6 cellular contexts compared by ENCODE assay signal in the genomic region with DNA sequence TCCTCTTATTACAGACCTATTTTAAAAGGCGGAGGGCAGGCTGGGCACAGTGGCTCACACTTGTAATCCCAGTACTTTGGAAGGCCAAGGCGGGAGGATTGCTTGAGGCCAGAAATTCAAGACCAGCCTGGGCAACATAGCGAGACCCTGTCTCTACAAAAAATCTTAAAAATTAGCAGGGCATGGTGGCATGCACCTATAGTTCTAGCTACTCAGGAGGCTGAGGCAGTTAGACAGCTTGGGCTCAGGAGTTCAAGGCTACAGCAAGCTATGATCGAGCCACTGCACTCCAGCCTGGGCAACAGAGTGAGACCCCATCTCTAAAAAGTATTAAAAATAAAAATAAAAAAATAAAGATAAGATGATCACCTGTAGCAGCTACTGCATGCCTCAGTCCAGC. TPM values are rescaled to one million over a fixed set of nuclear protein-coding genes. Genes with fewer than 3 reads are reported as not detected.
DNase-seq lines count a peak whose midpoint lies in the region; ATAC-seq, FAIRE-seq and TF ChIP-seq lines count a peak whose summit lies in the region.
"Not testable (repeated sequence)": the region's sequence is repeated elsewhere in the genome, so short reads cannot be mapped to it uniquely, and the experiment has no call there.
"Had no signal": no experiment of that assay in that cellular context is flagged by ENCODE, and none has a peak within 500 bp of the region (broad histone marks: within the 10 kb centered on the region; RNA-seq: fewer than 3 reads in every experiment).

No MANE protein-coding gene starts in this region.

- not testable (repeated sequence) for TF ChIP-seq CTCF in HEK293 (tag by site-specific recombination; IDR thresholded peaks at IDR 0.05); K562 (IDR thresholded peaks at IDR 0.05 in 2 of 3, conservative IDR thresholded peaks at IDR 0.05 in 1 of 3; ENCODE audit: insufficient read depth in 2 of 3, low read depth in 1 of 3, low read length in 3 of 3); HepG2 (CRISPR knock-in tag; IDR thresholded peaks at IDR 0.05)

- H3K4me2 ChIP-seq in K562 (ENCODE audit: insufficient read depth, low read length) = not testable (repeated sequence)
- H3K4me2 ChIP-seq in HepG2 (ENCODE audit: low read depth, low read length) = peak overlapping the region; percentile 69

- BruUV-seq in K562 (replicated peaks; lab: Mats Ljungman, UMichigan); HepG2 (replicated peaks; lab: Mats Ljungman, UMichigan): not testable (repeated sequence)

- TF ChIP-seq RAD21 in K562 (CRISPR knock-in tag; conservative IDR thresholded peaks at IDR 0.05 in 1 of 2, IDR thresholded peaks at IDR 0.05 in 1 of 2); HepG2 (CRISPR knock-in tag; IDR thresholded peaks at IDR 0.05): not testable (repeated sequence)

- not testable (repeated sequence) for ATAC-seq in K562, HepG2

- H3K27me3 ChIP-seq in K562 (ENCODE audit: control insufficient read depth in 2 of 2, insufficient read depth in 2 of 2, low read length in 2 of 2); HepG2 (ENCODE audit: control insufficient read depth in 1 of 2, insufficient read depth in 2 of 2, low read length in 2 of 2): not testable (repeated sequence)

- not testable (repeated sequence) for H3K4me1 ChIP-seq in HEK293 (ENCODE audit: control insufficient read depth, insufficient read depth, low read length); K562 (replicated peaks in 1 of 2; ENCODE audit: control insufficient read depth in 2 of 2, insufficient read depth in 2 of 2, low read length in 2 of 2)
- H3K4me1 ChIP-seq in HepG2 (ENCODE audit: insufficient read depth, low read length) = peaks cover 48% of the 10 kb centered on the region

- POLR2A ChIA-PET in HEK293 (lab: Yijun Ruan, JAX) = not testable (repeated sequence)
- POLR2A ChIA-PET in K562 (lab: Yijun Ruan, JAX) = interaction anchor here (1.6 kb wide), 1 partner anchor 12 kb away, joined by 4 read pairs; no protein-coding TSS in a partner anchor
- POLR2A ChIA-PET in HepG2 (lab: Yijun Ruan, JAX) = interaction anchor here (2.9 to 3.6 kb wide), 2 partner anchors 13 kb away, joined by 25 to 34 read pairs; partner anchors contain the start of gene SERGEF

- H2AFZ ChIP-seq in K562 (ENCODE audit: low read depth, low read length); HepG2 (ENCODE audit: low read length): not testable (repeated sequence)

- WGBS in K562 (ENCODE audit: insufficient coverage, low coverage, missing lambda C conversion rate) = 91% methylated on average over 4 of the region's 4 CpGs
- WGBS in HepG2 (ENCODE audit: low lambda C conversion rate) = 75% methylated on average over 4 of the region's 4 CpGs

- not testable (repeated sequence) for H3K9me3 ChIP-seq in HEK293 (ENCODE audit: control insufficient read depth, insufficient read depth, low read depth, low read length); K562 (replicated peaks; ENCODE audit: control insufficient read depth, insufficient read depth, low read depth, low read length); HepG2 (ENCODE audit: low read length)

- not testable (repeated sequence) for H3K27ac ChIP-seq in HEK293 (ENCODE audit: extremely low read depth, low read depth, low read length); K562 (ENCODE audit: extremely low read depth, low read depth, low read length)
- H3K27ac ChIP-seq in HepG2 (ENCODE audit: extremely low read length, insufficient read depth, low read length) = peak overlapping the region; percentile 79

- H3K9ac ChIP-seq in K562 (ENCODE audit: insufficient read depth in 1 of 2, low read depth in 2 of 2, low read length in 2 of 2) = not testable (repeated sequence)
- H3K9ac ChIP-seq in HepG2 (ENCODE audit: insufficient read depth, low read depth, low read length) = 0 out of 2 replicates have a peak overlapping the region, but pooled peaks have one; percentile 21

- DNase-seq in K562 (ENCODE audit: extremely low read depth in 1 of 4, low spot score in 3 of 4); HepG2 (ENCODE audit: low spot score): not testable (repeated sequence)

- not testable (repeated sequence) for H3K79me2 ChIP-seq in K562 (ENCODE audit: control insufficient read depth, insufficient read depth, low read length); HepG2 (ENCODE audit: insufficient read depth, low read length)

- not testable (repeated sequence) for H3K9me1 ChIP-seq in K562 (ENCODE audit: control insufficient read depth, insufficient read depth, low read length)

- not testable (repeated sequence) for FAIRE-seq in K562 (lab: Jason Lieb, UNC); HepG2 (lab: Jason Lieb, UNC)

- H3K36me3 ChIP-seq in HEK293 (ENCODE audit: control insufficient read depth in 2 of 2, insufficient read depth in 1 of 2, low read length in 2 of 2) (peaks cover 4 to 88% of the 10 kb centered on the region in 2 experiments; a peak in 2 of 3 replicates), K562 (ENCODE audit: control insufficient read depth, insufficient read depth, low read length) (peaks cover 26% of the 10 kb centered on the region; the same call in 2 of the 3 replicates), HepG2 (replicated peaks in 1 of 2; ENCODE audit: control insufficient read depth in 1 of 2, insufficient read depth in 2 of 2, low read length in 2 of 2) (peaks cover 17 to 66% of the 10 kb centered on the region in 2 experiments)

- in situ Hi-C loops in K562 (cut with MboI); HepG2 (cut with HindIII; ENCODE audit: extremely low pct_ligation_motif_present, low pct_unique_long_range_greater_than_20kb): not testable (repeated sequence)

- CTCF ChIA-PET in HEK293 (lab: Yijun Ruan, JAX) = interaction anchor here (0.6 to 5.5 kb wide), 5 partner anchors 8 to 269 kb away, joined by 3 to 38 read pairs (median 7); no protein-coding TSS in a partner anchor
- CTCF ChIA-PET in K562 (lab: Yijun Ruan, JAX; ENCODE audit: low intra/inter-chr PET ratio); HepG2 (lab: Yijun Ruan, JAX; ENCODE audit: low intra/inter-chr PET ratio, low total read pairs): not testable (repeated sequence)

- H3K4me3 ChIP-seq in HEK293 (ENCODE audit: low read depth, low read length); K562: not testable (repeated sequence)
- H3K4me3 ChIP-seq in HepG2 (replicated peaks in 1 of 3; ENCODE audit: insufficient read depth in 1 of 3, low read depth in 2 of 3, low read length in 3 of 3) = peak overlapping the region in 1 of 3 experiments; percentile 21; a peak in 1 of 6 replicates

- not testable (repeated sequence) for TF ChIP-seq EP300 in K562 (IDR thresholded peaks at IDR 0.05; ENCODE audit: low read length); HepG2 (IDR thresholded peaks at IDR 0.05; ENCODE audit: low read depth in 2 of 2, low read length in 2 of 2); HepG2 (CRISPR knock-in tag; IDR thresholded peaks at IDR 0.05; ENCODE audit: borderline replicate concordance)

- intact Hi-C loops in K562 (cut with micrococcal nuclease); HepG2 (cut with micrococcal nuclease; ENCODE audit: unreplicated experiment): not testable (repeated sequence)

- H4K20me1 ChIP-seq in K562 (replicated peaks; ENCODE audit: control insufficient read depth, insufficient read depth, low read length); HepG2 (ENCODE audit: insufficient read depth, low read length): not testable (repeated sequence)

- TF ChIP-seq POLR2A in K562 (conservative IDR thresholded peaks at IDR 0.05); HepG2 (IDR thresholded peaks at IDR 0.05; ENCODE audit: insufficient read depth in 1 of 2, low read depth in 2 of 2, low read length in 2 of 2): not testable (repeated sequence)

RNA-seq across cellular contexts. Expression of gene SERGEF, which starts 12.7 kb away (rescaled TPM):
- total RNA-seq in K562 (2011; cell fraction: chromatin; rRNA removed; ENCODE audit: low replicate concordance) = 39.9 and 64.0 TPM in 2 replicates
- total RNA-seq in K562 (2011; cell fraction: nucleolus; rRNA removed) = 20.0 and 23.5 TPM in 2 replicates
- 23.7 and 32.1 TPM in 2 replicates for total RNA-seq in K562 (2011; cell fraction: nucleoplasm; rRNA removed)
- total RNA-seq in K562 (2014; rRNA removed) (17.4 and 25.1 TPM in 2 replicates), K562 (2014; rRNA removed; fragmentation: Illumina TruSeq; extraction: Trizol) (25.6 and 30.4 TPM in 2 replicates), K562 (2015; rRNA removed; fragmentation: Illumina TruSeq; extraction: Trizol) (21.1 and 23.1 TPM in 2 replicates), K562 (2021) (28.0 and 31.4 TPM in 2 replicates), HepG2 (2016; rRNA removed; fragmentation: Illumina TruSeq; extraction: Trizol) (114 and 117 TPM in 2 replicates)
- polyA plus RNA-seq in K562 (2011; rRNA removed) (16.1 and 19.2 TPM in 2 replicates), K562 (2014; fragmentation: Illumina TruSeq; extraction: Trizol) (19.9 and 23.2 TPM in 2 replicates), K562 (2014; fragmentation: Nextera tagmentation; extraction: Ambion mirVana) (10 to 100 TPM; 10.2 to 20.4 TPM), K562 (2014; rRNA removed) (14.1 and 15.3 TPM in 2 replicates), HepG2 (2011; rRNA removed) (54.5 and 62.6 TPM in 2 replicates)
- polyA plus RNA-seq in K562 (2011; cell fraction: cytosol; rRNA removed) = 13.6 and 16.2 TPM in 2 replicates
- polyA plus RNA-seq in K562 (2011; cell fraction: nucleus; rRNA removed) = 14.1 and 20.3 TPM in 2 replicates
- polyA plus RNA-seq in K562 (2012) = 28.4 and 48.0 TPM in 2 replicates
- 39.8 and 45.0 TPM in 2 replicates for polyA minus RNA-seq in K562 (2011; rRNA and poly(A)+ RNA removed)
- polyA minus RNA-seq in K562 (2011; cell fraction: cytosol; rRNA and poly(A)+ RNA removed) = 7.5 and 13.9 TPM in 2 replicates
- polyA minus RNA-seq in K562 (2011; cell fraction: nucleus; rRNA and poly(A)+ RNA removed) = 20.9 and 24.0 TPM in 2 replicates
- total RNA-seq in HepG2 (2016; cell fraction: cytosol; rRNA removed; fragmentation: Illumina TruSeq; extraction: Trizol; ENCODE audit: low read depth) = 439 and 477 TPM in 2 replicates
- total RNA-seq in HepG2 (2016; cell fraction: insoluble cytoplasmic fraction; rRNA removed; fragmentation: Illumina TruSeq; extraction: Trizol) = 109 and 122 TPM in 2 replicates
- 317 and 361 TPM in 2 replicates for total RNA-seq in HepG2 (2016; cell fraction: membrane; rRNA removed; fragmentation: Illumina TruSeq; extraction: Trizol)
- 64.9 and 76.4 TPM in 2 replicates for total RNA-seq in HepG2 (2016; cell fraction: nucleus; rRNA removed; fragmentation: Illumina TruSeq; extraction: Trizol)
- 59.1 and 61.0 TPM in 2 replicates for polyA plus RNA-seq in HepG2 (2011; cell fraction: cytosol; rRNA removed)
- polyA plus RNA-seq in HepG2 (2011; cell fraction: nucleus; rRNA removed) = 56.3 and 60.9 TPM in 2 replicates
- polyA plus RNA-seq in HepG2 (2012) = 73.3 and 103 TPM in 2 replicates
- 141 and 153 TPM in 2 replicates for polyA plus RNA-seq in HepG2 (2016; cell fraction: cytosol; fragmentation: Illumina TruSeq; extraction: Trizol; ENCODE audit: low read depth)
- 81.0 and 82.1 TPM in 2 replicates for polyA plus RNA-seq in HepG2 (2016; cell fraction: insoluble cytoplasmic fraction; fragmentation: Illumina TruSeq; extraction: Trizol; ENCODE audit: low read depth)
- polyA plus RNA-seq in HepG2 (2016; cell fraction: membrane; fragmentation: Illumina TruSeq; extraction: Trizol; ENCODE audit: low read depth) = 156 and 162 TPM in 2 replicates
- polyA plus RNA-seq in HepG2 (2016; cell fraction: nucleus; fragmentation: Illumina TruSeq; extraction: Trizol; ENCODE audit: insufficient read depth, low read depth) = 63.3 and 66.3 TPM in 2 replicates
- 28.1 and 97.6 TPM in 2 replicates for polyA minus RNA-seq in HepG2 (2011; rRNA and poly(A)+ RNA removed; ENCODE audit: low replicate concordance)
- 39.2 and 52.7 TPM in 2 replicates for polyA minus RNA-seq in HepG2 (2011; cell fraction: cytosol; rRNA and poly(A)+ RNA removed)
- polyA minus RNA-seq in HepG2 (2011; cell fraction: nucleus; rRNA and poly(A)+ RNA removed) = 105 and 132 TPM in 2 replicates

RNA-seq across cellular contexts. Expression of gene TPH1, which starts 45.9 kb away (rescaled TPM):
- 0.05 and 0.74 TPM in 2 replicates for total RNA-seq in K562 (2011; cell fraction: chromatin; rRNA removed; ENCODE audit: low replicate concordance)
- 0.17 and 0.53 TPM in 2 replicates for total RNA-seq in K562 (2011; cell fraction: nucleolus; rRNA removed)
- 0.38 and 0.44 TPM in 2 replicates for total RNA-seq in K562 (2011; cell fraction: nucleoplasm; rRNA removed)
- total RNA-seq in K562 (2014; rRNA removed) = 0.04 and 0.05 TPM in 2 replicates
- 0.22 and 0.51 TPM in 2 replicates for total RNA-seq in K562 (2014; rRNA removed; fragmentation: Illumina TruSeq; extraction: Trizol)
- total RNA-seq in K562 (2015; rRNA removed; fragmentation: Illumina TruSeq; extraction: Trizol) = 0.23 and 0.29 TPM in 2 replicates
- 0.11 and 0.13 TPM in 2 replicates for total RNA-seq in K562 (2021)
- 0.15 and 0.17 TPM in 2 replicates for polyA plus RNA-seq in K562 (2011; rRNA removed)
- 0.03 and 0.04 TPM in 2 replicates for polyA plus RNA-seq in K562 (2011; cell fraction: cytosol; rRNA removed)
- polyA plus RNA-seq in K562 (2011; cell fraction: nucleus; rRNA removed) = 0.53 and 0.55 TPM in 2 replicates
- 0.09 and 0.17 TPM in 2 replicates for polyA plus RNA-seq in K562 (2012)
- polyA plus RNA-seq in K562 (2014; fragmentation: Illumina TruSeq; extraction: Trizol) = 0.19 and 0.22 TPM in 2 replicates
- polyA plus RNA-seq in K562 (2014; fragmentation: Nextera tagmentation; extraction: Ambion mirVana) = under 1 TPM; 0.04 to 0.17 TPM
- 0.19 and 0.49 TPM in 2 replicates for polyA plus RNA-seq in K562 (2014; rRNA removed)
- 0.27 and 0.60 TPM in 2 replicates for polyA minus RNA-seq in K562 (2011; rRNA and poly(A)+ RNA removed)
- not detected in 2 replicates for polyA minus RNA-seq in K562 (2011; cell fraction: cytosol; rRNA and poly(A)+ RNA removed)
- polyA minus RNA-seq in K562 (2011; cell fraction: nucleus; rRNA and poly(A)+ RNA removed) = 0.27 and 0.56 TPM in 2 replicates
- 0.22 and 0.53 TPM in 2 replicates for total RNA-seq in HepG2 (2016; rRNA removed; fragmentation: Illumina TruSeq; extraction: Trizol)
- total RNA-seq in HepG2 (2016; cell fraction: cytosol; rRNA removed; fragmentation: Illumina TruSeq; extraction: Trizol; ENCODE audit: low read depth) = not detected in 2 replicates
- 0.25 and 0.45 TPM in 2 replicates for total RNA-seq in HepG2 (2016; cell fraction: insoluble cytoplasmic fraction; rRNA removed; fragmentation: Illumina TruSeq; extraction: Trizol)
- 0.10 and 0.22 TPM in 2 replicates for total RNA-seq in HepG2 (2016; cell fraction: membrane; rRNA removed; fragmentation: Illumina TruSeq; extraction: Trizol)
- total RNA-seq in HepG2 (2016; cell fraction: nucleus; rRNA removed; fragmentation: Illumina TruSeq; extraction: Trizol) = 1.6 and 2.1 TPM in 2 replicates
- 0.22 and 0.26 TPM in 2 replicates for polyA plus RNA-seq in HepG2 (2011; rRNA removed)
- polyA plus RNA-seq in HepG2 (2011; cell fraction: cytosol; rRNA removed) = 0.03 and 0.06 TPM in 2 replicates
- polyA plus RNA-seq in HepG2 (2011; cell fraction: nucleus; rRNA removed) = 0.63 and 0.69 TPM in 2 replicates
- 0.15 and 0.25 TPM in 2 replicates for polyA plus RNA-seq in HepG2 (2012)
- polyA plus RNA-seq in HepG2 (2016; cell fraction: cytosol; fragmentation: Illumina TruSeq; extraction: Trizol; ENCODE audit: low read depth) = 0.02 TPM in 1 of 2 replicates, not detected in the other
- 0.19 and 0.21 TPM in 2 replicates for polyA plus RNA-seq in HepG2 (2016; cell fraction: insoluble cytoplasmic fraction; fragmentation: Illumina TruSeq; extraction: Trizol; ENCODE audit: low read depth)
- polyA plus RNA-seq in HepG2 (2016; cell fraction: membrane; fragmentation: Illumina TruSeq; extraction: Trizol; ENCODE audit: low read depth) = 0.03 and 0.06 TPM in 2 replicates
- 4.5 and 7.4 TPM in 2 replicates for polyA plus RNA-seq in HepG2 (2016; cell fraction: nucleus; fragmentation: Illumina TruSeq; extraction: Trizol; ENCODE audit: insufficient read depth, low read depth)
- 0.04 TPM in 1 of 2 replicates, not detected in the other for polyA minus RNA-seq in HepG2 (2011; rRNA and poly(A)+ RNA removed; ENCODE audit: low replicate concordance)
- polyA minus RNA-seq in HepG2 (2011; cell fraction: cytosol; rRNA and poly(A)+ RNA removed) = not detected in 2 replicates
- polyA minus RNA-seq in HepG2 (2011; cell fraction: nucleus; rRNA and poly(A)+ RNA removed) = 0.50 and 0.77 TPM in 2 replicates
- total RNA-seq: A172 had no signal
- polyA plus RNA-seq: CD14-positive monocyte; CD4-positive, alpha-beta memory T cell had no signal
